Comparison of ENCODE assay signal across 11 cellular contexts in the genomic region with DNA sequence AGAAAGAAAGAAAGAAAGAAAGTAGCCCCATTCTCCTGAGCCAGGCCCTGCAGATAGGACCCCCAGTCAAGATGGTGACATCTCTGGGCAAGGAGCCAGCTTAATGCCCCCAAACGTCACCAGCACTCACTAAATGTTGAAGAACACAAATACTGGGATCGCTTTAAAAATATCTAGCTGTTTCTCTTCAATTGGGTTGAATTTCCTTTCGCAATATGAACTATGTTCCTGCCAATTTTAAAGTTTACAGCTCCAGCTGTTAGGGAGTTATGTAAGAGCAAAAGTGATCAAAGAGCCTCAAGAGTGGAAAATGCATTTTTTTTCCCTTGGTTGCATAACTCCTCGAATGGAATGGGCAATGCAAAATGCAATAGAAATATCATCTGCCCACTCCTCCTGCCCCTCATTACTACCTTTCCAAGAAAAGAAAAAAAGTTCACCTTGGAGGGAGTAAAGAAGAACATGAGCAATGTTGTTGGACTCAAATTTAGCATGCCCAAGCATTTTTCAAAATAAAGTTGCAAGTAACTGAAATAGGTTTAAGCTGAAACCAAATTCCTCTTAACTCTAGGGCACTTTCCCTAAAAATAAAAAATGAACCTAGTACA.
A peak's percentile ranks its signal among the peaks of the same experiment; 100 is the strongest.
DNase-seq lines count a peak whose midpoint lies in the region; ATAC-seq, FAIRE-seq and TF ChIP-seq lines count a peak whose summit lies in the region.
"Had no signal": no experiment of that assay in that cellular context is flagged by ENCODE, and none has a peak within 500 bp of the region (broad histone marks: within the 10 kb centered on the region; RNA-seq: fewer than 3 reads in every experiment).

No MANE protein-coding gene starts in this region.

- TF ChIP-seq CTCF in coronary artery (IDR thresholded peaks at IDR 0.05) = no peak
- TF ChIP-seq CTCF in HepG2 (CRISPR knock-in tag; IDR thresholded peaks at IDR 0.05) = no peak
- no peak for TF ChIP-seq CTCF in suprapubic skin (IDR thresholded peaks at IDR 0.05)
- no peak for TF ChIP-seq CTCF in activated CD8-positive, alpha-beta T cell treated with anti-CD3 and anti-CD28 coated beads for 36 hours (IDR thresholded peaks at IDR 0.05)
- TF ChIP-seq CTCF in CD4-positive, alpha-beta T cell (IDR thresholded peaks at IDR 0.05) = no peak

- no peaks in the 10 kb centered on the region for H3K27me3 Mint-ChIP-seq in activated CD8-positive, alpha-beta T cell treated with anti-CD3 and anti-CD28 coated beads for 36 hours
- no peaks in the 10 kb centered on the region for H3K27me3 Mint-ChIP-seq in CD4-positive, alpha-beta T cell

- TF ChIP-seq POLR2A in HepG2 (IDR thresholded peaks at IDR 0.05; ENCODE audit: insufficient read depth in 1 of 2, low read depth in 2 of 2, low read length in 2 of 2) (no peak), suprapubic skin (IDR thresholded peaks at IDR 0.05) (no peak)

- H3K4me1 Mint-ChIP-seq in activated CD8-positive, alpha-beta T cell treated with anti-CD3 and anti-CD28 coated beads for 36 hours (ENCODE audit: low read depth) = no peaks in the 10 kb centered on the region
- H3K4me1 Mint-ChIP-seq in CD4-positive, alpha-beta T cell (ENCODE audit: low read depth) = no peaks in the 10 kb centered on the region

- H3K79me2 ChIP-seq in HepG2 (ENCODE audit: insufficient read depth, low read length) = no peaks in the 10 kb centered on the region

- no peak for FAIRE-seq in HepG2 (lab: Jason Lieb, UNC)
- FAIRE-seq: K562 had no signal

- no peaks in the 10 kb centered on the region for H3K36me3 ChIP-seq in HepG2 (replicated peaks in 1 of 2; ENCODE audit: control insufficient read depth in 1 of 2, insufficient read depth in 2 of 2, low read length in 2 of 2)
- H3K36me3 ChIP-seq in suprapubic skin = no peaks in the 10 kb centered on the region

- H3K27me3 ChIP-seq in HepG2 (ENCODE audit: control insufficient read depth in 1 of 2, insufficient read depth in 2 of 2, low read length in 2 of 2) = no peaks in the 10 kb centered on the region
- H3K27me3 ChIP-seq in suprapubic skin = no peaks in the 10 kb centered on the region
- no peaks in the 10 kb centered on the region for H3K27me3 ChIP-seq in CD4-positive, alpha-beta T cell (ENCODE audit: control insufficient read depth, insufficient read depth, low read length)

- H2AFZ ChIP-seq in HepG2 (ENCODE audit: low read length) = no peak overlapping the region

- H3K27ac Mint-ChIP-seq in activated CD8-positive, alpha-beta T cell treated with anti-CD3 and anti-CD28 coated beads for 36 hours = no peak overlapping the region
- no peak overlapping the region for H3K27ac Mint-ChIP-seq in CD4-positive, alpha-beta T cell

- DNase-seq in LHCN-M2 (ENCODE audit: low read depth) (peak; percentile 83), coronary artery (ENCODE audit: low spot score) (no peak), HepG2 (ENCODE audit: low spot score) (peak; percentile 48), suprapubic skin (ENCODE audit: low spot score in 2 of 2) (no peak)
- no peak for DNase-seq in activated CD8-positive, alpha-beta T cell treated with anti-CD3 and anti-CD28 coated beads for 36 hours
- no peak for DNase-seq in CD4-positive, alpha-beta T cell
- DNase-seq: NCI-H345; stimulated activated CD4-positive, alpha-beta T cell treated with anti-CD3 and anti-CD28 coated beads, Interleukin-4, amount 100 ng/mL, for 1 hour had no signal

- no peaks in the 10 kb centered on the region for H3K9me3 ChIP-seq in HepG2 (ENCODE audit: low read length)
- no peaks in the 10 kb centered on the region for H3K9me3 ChIP-seq in suprapubic skin
- no peaks in the 10 kb centered on the region for H3K9me3 ChIP-seq in CD4-positive, alpha-beta T cell (ENCODE audit: control insufficient read depth, low read length)

- no peaks in the 10 kb centered on the region for H3K9me3 Mint-ChIP-seq in activated CD8-positive, alpha-beta T cell treated with anti-CD3 and anti-CD28 coated beads for 36 hours
- no peaks in the 10 kb centered on the region for H3K9me3 Mint-ChIP-seq in CD4-positive, alpha-beta T cell

- ATAC-seq in HepG2 (no peak), HG03159 (IDR thresholded peaks at IDR 0.05; ENCODE audit: unreplicated experiment) (no peak), HG03095 (IDR thresholded peaks at IDR 0.05; ENCODE audit: unreplicated experiment) (no peak)
- ATAC-seq in activated CD8-positive, alpha-beta T cell treated with anti-CD3 and anti-CD28 coated beads for 36 hours = no peak
- no peak for ATAC-seq in CD4-positive, alpha-beta T cell (ENCODE audit: poor library complexity)
- ATAC-seq: K562 had no signal

- no peak overlapping the region for H3K4me3 Mint-ChIP-seq in activated CD8-positive, alpha-beta T cell treated with anti-CD3 and anti-CD28 coated beads for 36 hours
- no peak overlapping the region for H3K4me3 Mint-ChIP-seq in CD4-positive, alpha-beta T cell

- CTCF ChIA-PET in HepG2 (lab: Yijun Ruan, JAX; ENCODE audit: low intra/inter-chr PET ratio, low total read pairs) = no interaction called here
- CTCF ChIA-PET in activated CD8-positive, alpha-beta T cell treated with anti-CD3 and anti-CD28 coated beads for 36 hours (lab: Charles Lee) = interaction anchor here (1.0 kb wide), 1 partner anchor 18 kb away, joined by 3 read pairs; no protein-coding TSS in a partner anchor
- CTCF ChIA-PET in CD4-positive, alpha-beta T cell (lab: Charles Lee) = no interaction called here

- TF ChIP-seq RAD21 in HepG2 (CRISPR knock-in tag; IDR thresholded peaks at IDR 0.05) = no peak

- POLR2A ChIA-PET in HepG2 (lab: Yijun Ruan, JAX) = interaction anchor here (1.2 to 1.3 kb wide), 3 partner anchors 171 to 245 kb away, joined by 3 to 4 read pairs (median 3); partner anchors contain the start of gene PIK3R1
- POLR2A ChIA-PET in activated CD8-positive, alpha-beta T cell treated with anti-CD3 and anti-CD28 coated beads for 36 hours (lab: Charles Lee) = no interaction called here
- POLR2A ChIA-PET in CD4-positive, alpha-beta T cell (lab: Charles Lee) = no interaction called here

- in situ Hi-C loops in HepG2 (cut with HindIII; ENCODE audit: extremely low pct_ligation_motif_present, low pct_unique_long_range_greater_than_20kb) = no loop called here

- H3K4me3 ChIP-seq in coronary artery = no peak overlapping the region
- no peak overlapping the region for H3K4me3 ChIP-seq in HepG2 (replicated peaks in 1 of 3; ENCODE audit: insufficient read depth in 1 of 3, low read depth in 2 of 3, low read length in 3 of 3)
- H3K4me3 ChIP-seq in suprapubic skin = no peak overlapping the region
- H3K4me3 ChIP-seq: K562 had no signal

- peak in 1 of 2 experiments; percentile 71; a peak in 2 of 4 replicates for TF ChIP-seq EP300 in HepG2 (IDR thresholded peaks at IDR 0.05; ENCODE audit: low read depth in 2 of 2, low read length in 2 of 2)
- no peak for TF ChIP-seq EP300 in HepG2 (CRISPR knock-in tag; IDR thresholded peaks at IDR 0.05; ENCODE audit: borderline replicate concordance)
- no peak for TF ChIP-seq EP300 in suprapubic skin (IDR thresholded peaks at IDR 0.05)

- no peak overlapping the region; the same call in 1 of the 2 replicates for H3K4me2 ChIP-seq in HepG2 (ENCODE audit: low read depth, low read length)

- H4K20me1 ChIP-seq in HepG2 (ENCODE audit: insufficient read depth, low read length) = no peaks in the 10 kb centered on the region

- BruUV-seq in HepG2 (replicated peaks; lab: Mats Ljungman, UMichigan) = no TSS peak

- H3K9ac ChIP-seq in HepG2 (ENCODE audit: insufficient read depth, low read depth, low read length) = no peak overlapping the region

- peak overlapping the region; percentile 48 to 59 for H3K27ac ChIP-seq in coronary artery
- H3K27ac ChIP-seq in HepG2 (ENCODE audit: extremely low read length, insufficient read depth, low read length) = no peak overlapping the region
- H3K27ac ChIP-seq in suprapubic skin = peak overlapping the region; percentile 45
- H3K27ac ChIP-seq in CD4-positive, alpha-beta T cell (ENCODE audit: low read depth, low read length) = no peak overlapping the region

- no peaks in the 10 kb centered on the region for H3K36me3 Mint-ChIP-seq in activated CD8-positive, alpha-beta T cell treated with anti-CD3 and anti-CD28 coated beads for 36 hours (ENCODE audit: low read depth)
- H3K36me3 Mint-ChIP-seq in CD4-positive, alpha-beta T cell (ENCODE audit: low read depth) = no peaks in the 10 kb centered on the region

- H3K4me1 ChIP-seq in HepG2 (ENCODE audit: insufficient read depth, low read length) = peaks cover 22% of the 10 kb centered on the region
- H3K4me1 ChIP-seq in suprapubic skin = peaks cover 32% of the 10 kb centered on the region

- 5% methylated on average over 4 of the region's 4 CpGs for WGBS in HepG2 (ENCODE audit: low lambda C conversion rate)
- WGBS in suprapubic skin = 9% methylated on average over 4 of the region's 4 CpGs

- intact Hi-C loops in HepG2 (cut with micrococcal nuclease; ENCODE audit: unreplicated experiment) = no loop called here
- intact Hi-C loops in activated CD8-positive, alpha-beta T cell treated with anti-CD3 and anti-CD28 coated beads for 36 hours (cut with micrococcal nuclease) = no loop called here
- intact Hi-C loops in CD4-positive, alpha-beta T cell (cut with DNase I, micrococcal nuclease) = no loop called here

TF ChIP-seq in HepG2, 621 proteins besides CTCF, POLR2A, EP300 and RAD21 (continues in another document):
- TF ChIP-seq, protein P1, sequence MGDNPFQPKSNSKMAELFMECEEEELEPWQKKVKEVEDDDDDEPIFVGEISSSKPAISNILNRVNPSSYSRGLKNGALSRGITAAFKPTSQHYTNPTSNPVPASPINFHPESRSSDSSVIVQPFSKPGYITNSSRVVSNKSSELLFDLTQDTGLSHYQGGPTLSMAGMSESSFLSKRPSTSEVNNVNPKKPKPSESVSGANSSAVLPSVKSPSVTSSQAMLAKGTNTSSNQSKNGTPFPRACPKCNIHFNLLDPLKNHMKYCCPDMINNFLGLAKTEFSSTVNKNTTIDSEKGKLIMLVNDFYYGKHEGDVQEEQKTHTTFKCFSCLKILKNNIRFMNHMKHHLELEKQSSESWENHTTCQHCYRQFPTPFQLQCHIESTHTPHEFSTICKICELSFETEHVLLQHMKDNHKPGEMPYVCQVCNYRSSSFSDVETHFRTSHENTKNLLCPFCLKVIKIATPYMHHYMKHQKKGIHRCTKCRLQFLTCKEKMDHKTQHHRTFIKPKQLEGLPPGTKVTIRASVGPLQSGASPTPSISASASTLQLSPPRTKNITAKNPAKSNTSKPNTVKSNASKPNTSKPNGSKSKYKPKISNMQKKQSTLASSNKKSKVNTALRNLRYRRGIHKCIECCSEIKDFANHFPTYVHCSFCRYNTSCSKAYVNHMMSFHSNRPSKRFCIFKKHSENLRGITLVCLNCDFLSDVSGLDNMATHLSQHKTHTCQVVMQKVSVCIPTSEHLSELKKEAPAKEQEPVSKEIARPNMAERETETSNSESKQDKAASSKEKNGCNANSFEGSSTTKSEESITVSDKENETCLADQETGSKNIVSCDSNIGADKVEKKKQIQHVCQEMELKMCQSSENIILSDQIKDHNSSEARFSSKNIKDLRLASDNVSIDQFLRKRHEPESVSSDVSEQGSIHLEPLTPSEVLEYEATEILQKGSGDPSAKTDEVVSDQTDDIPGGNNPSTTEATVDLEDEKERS (CRISPR knock-in tag; IDR thresholded peaks at IDR 0.05) = 0 out of 2 replicates have a peak, but pooled peaks have one; percentile 45
- TF ChIP-seq NFIC (IDR thresholded peaks at IDR 0.05; ENCODE audit: low read length) (peak; percentile 38; the same call in 1 of the 2 replicates), RBAK (CRISPR knock-in tag; IDR thresholded peaks at IDR 0.05) (no peak)

Comparison
In these comparisons a context has a peak if more than half of its experiments do, and no peak if none do; other contexts are left out.
1. DNase-seq: peak in LHCN-M2 (single experiment) and HepG2 (single experiment); none in coronary artery (single experiment), suprapubic skin (0 of 2), activated CD8-positive, alpha-beta T cell treated with anti-CD3 and anti-CD28 coated beads for 36 hours (single experiment) and CD4-positive, alpha-beta T cell (0 of 10).
2. H3K27ac ChIP-seq: peak in coronary artery (2 of 2) and suprapubic skin (single experiment); none in HepG2 (single experiment) and CD4-positive, alpha-beta T cell (single experiment).